8 cellular contexts compared by ENCODE assay signal in the genomic region with DNA sequence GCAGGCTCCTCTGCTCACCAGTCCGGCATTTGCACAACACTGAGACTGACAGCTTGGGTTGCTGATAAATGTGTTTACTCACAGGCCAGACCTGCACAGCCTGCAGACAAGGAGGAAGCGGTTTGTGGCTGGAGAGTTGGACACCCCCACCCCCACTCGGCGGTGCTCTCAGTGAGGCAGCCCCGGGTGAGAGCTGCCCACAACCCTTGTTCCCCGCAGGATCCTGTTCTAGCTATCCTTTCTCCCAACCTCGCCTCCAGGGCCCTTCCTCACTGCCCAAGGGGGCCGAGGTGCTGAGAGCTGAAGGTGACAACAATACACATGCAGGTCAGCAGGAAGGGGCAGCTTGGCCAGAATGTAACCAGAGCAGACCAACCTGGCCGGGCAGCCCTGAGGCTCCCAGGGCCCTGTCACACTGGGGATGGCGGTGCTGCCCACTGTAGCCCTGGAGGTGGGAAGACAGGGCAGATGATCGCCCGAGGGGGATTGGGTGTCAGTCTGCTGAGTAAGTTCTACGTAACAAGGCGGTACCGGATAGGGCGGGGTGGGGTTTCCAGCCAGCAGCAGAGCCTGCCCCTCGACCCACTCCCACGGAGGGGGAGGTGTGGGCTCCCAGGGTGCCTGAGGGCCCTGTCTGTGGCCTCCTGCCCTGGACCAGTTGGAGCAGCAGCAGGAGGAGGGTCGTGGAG. TPM values are rescaled to one million over a fixed set of nuclear protein-coding genes. Genes with fewer than 3 reads are reported as not detected.
DNase-seq lines count a peak whose midpoint lies in the region; ATAC-seq, FAIRE-seq and TF ChIP-seq lines count a peak whose summit lies in the region.

No MANE protein-coding gene starts in this region.

- peak; percentile 73 for DNase-seq in GM12892 (ENCODE audit: insufficient read length)
- peak; percentile 83 for DNase-seq in H4 (ENCODE audit: low spot score)
- DNase-seq in NB4 (ENCODE audit: low read depth), result peak; percentile 98
- peak; percentile 83 for DNase-seq in hepatocyte (ENCODE audit: low spot score)
- DNase-seq in NCI-H2227 treated with DMSO at 0.1 percent for 48 hours (lab: John Stamatoyannopoulos, UW), result no peak
- no peak for DNase-seq in NCI-H2227 (lab: John Stamatoyannopoulos, UW; ENCODE audit: unreplicated experiment)

- H3K27ac Mint-ChIP-seq in activated T-helper 17 cell treated with anti-CD3 and anti-CD28 coated beads, Interleukin-2, amount 50 U/mL, for 72 hours, result peak overlapping the region; percentile 81
- H3K27ac Mint-ChIP-seq in stimulated activated memory B cell treated with anti-CD40 and anti-IgM and Interleukin-4, amounts not matched to agents 10 μg/mL and 1 μg/mL and 100 μg/mL, for 72 hours, result peak overlapping the region; percentile 80

- no peaks in the 10 kb centered on the region for H3K27me3 Mint-ChIP-seq in activated T-helper 17 cell treated with anti-CD3 and anti-CD28 coated beads, Interleukin-2, amount 50 U/mL, for 72 hours
- H3K27me3 Mint-ChIP-seq in stimulated activated memory B cell treated with anti-CD40 and anti-IgM and Interleukin-4, amounts not matched to agents 10 μg/mL and 1 μg/mL and 100 μg/mL, for 72 hours, result no peaks in the 10 kb centered on the region

- peaks cover 9% of the 10 kb centered on the region for H3K4me1 Mint-ChIP-seq in activated T-helper 17 cell treated with anti-CD3 and anti-CD28 coated beads, Interleukin-2, amount 50 U/mL, for 72 hours
- H3K4me1 Mint-ChIP-seq in stimulated activated memory B cell treated with anti-CD40 and anti-IgM and Interleukin-4, amounts not matched to agents 10 μg/mL and 1 μg/mL and 100 μg/mL, for 72 hours, result peaks cover 55% of the 10 kb centered on the region

- no peaks in the 10 kb centered on the region for H4K20me1 ChIP-seq in hepatocyte (ENCODE audit: insufficient read depth, poor library complexity, severe bottlenecking)

- TF ChIP-seq POLR2A in GM12892 (IDR thresholded peaks at IDR 0.05; ENCODE audit: low read depth, low read length), result no peak
- peak; percentile 47 for TF ChIP-seq POLR2A in NB4 (IDR thresholded peaks at IDR 0.05; ENCODE audit: extremely low read depth, insufficient read length)

- no peaks in the 10 kb centered on the region for H3K9me2 ChIP-seq in hepatocyte (replicated peaks; ENCODE audit: insufficient read depth)

- no peak overlapping the region for H2AFZ ChIP-seq in hepatocyte

- H3K4me3 Mint-ChIP-seq in activated T-helper 17 cell treated with anti-CD3 and anti-CD28 coated beads, Interleukin-2, amount 50 U/mL, for 72 hours, result peak overlapping the region; percentile 75
- peak overlapping the region; percentile 77 for H3K4me3 Mint-ChIP-seq in stimulated activated memory B cell treated with anti-CD40 and anti-IgM and Interleukin-4, amounts not matched to agents 10 μg/mL and 1 μg/mL and 100 μg/mL, for 72 hours

- peak overlapping the region; percentile 37 for H3K4me3 ChIP-seq in NB4 (ENCODE audit: low read depth, low read length)
- no peak overlapping the region for H3K4me3 ChIP-seq in hepatocyte

- H3K9me3 ChIP-seq in hepatocyte (ENCODE audit: low read depth), result no peaks in the 10 kb centered on the region

- 52% methylated on average over 19 of the region's 19 CpGs for WGBS in hepatocyte (ENCODE audit: low lambda C conversion rate, missing lambda C conversion rate)

- no peak for TF ChIP-seq CTCF in NB4 (IDR thresholded peaks at IDR 0.05; ENCODE audit: low read depth, low read length)
- no peak for TF ChIP-seq CTCF in hepatocyte (IDR thresholded peaks at IDR 0.05; ENCODE audit: poor library complexity)

- H3K79me2 ChIP-seq in hepatocyte, result no peaks in the 10 kb centered on the region

- peak; percentile 90 for FAIRE-seq in GM12892 (lab: Jason Lieb, UNC)

- H3K27me3 ChIP-seq in hepatocyte, result peaks cover 13% of the 10 kb centered on the region

- H3K27ac ChIP-seq in hepatocyte, result peak overlapping the region; percentile 85

- H3K36me3 ChIP-seq in hepatocyte (replicated peaks; ENCODE audit: insufficient read depth, low read depth), result no peaks in the 10 kb centered on the region

- H3K36me3 Mint-ChIP-seq in activated T-helper 17 cell treated with anti-CD3 and anti-CD28 coated beads, Interleukin-2, amount 50 U/mL, for 72 hours (ENCODE audit: low read depth), result peaks cover 32% of the 10 kb centered on the region
- H3K36me3 Mint-ChIP-seq in stimulated activated memory B cell treated with anti-CD40 and anti-IgM and Interleukin-4, amounts not matched to agents 10 μg/mL and 1 μg/mL and 100 μg/mL, for 72 hours, result peaks cover 25% of the 10 kb centered on the region

- H3K4me1 ChIP-seq in hepatocyte (ENCODE audit: insufficient read depth), result peaks cover 42% of the 10 kb centered on the region

- peak overlapping the region; percentile 61 for H3K4me2 ChIP-seq in hepatocyte

- H3K9me3 Mint-ChIP-seq in activated T-helper 17 cell treated with anti-CD3 and anti-CD28 coated beads, Interleukin-2, amount 50 U/mL, for 72 hours, result no peaks in the 10 kb centered on the region
- H3K9me3 Mint-ChIP-seq in stimulated activated memory B cell treated with anti-CD40 and anti-IgM and Interleukin-4, amounts not matched to agents 10 μg/mL and 1 μg/mL and 100 μg/mL, for 72 hours, result no peaks in the 10 kb centered on the region

- peak; percentile 60 for ATAC-seq in activated T-helper 17 cell treated with anti-CD3 and anti-CD28 coated beads, Interleukin-2, amount 50 U/mL, for 72 hours (replicated peaks)
- ATAC-seq in stimulated activated memory B cell treated with anti-CD40 and anti-IgM and Interleukin-4, amounts not matched to agents 10 μg/mL and 1 μg/mL and 100 μg/mL, for 72 hours, result peak; percentile 63

RNA-seq across cellular contexts. Expression of gene ADAM8, which starts 2.1 kb away (rescaled TPM):
- 20.8 TPM for polyA plus RNA-seq in GM12892 (2012; ENCODE audit: missing spikeins)
- total RNA-seq in H4 (2014; rRNA removed; shearing (Covaris generic)), result 0.50 and 2.8 TPM in 2 replicates
- 100 to 1,000 TPM in 1 of 2 donors, 10 to 100 TPM in 1; 83.7 to 336 TPM for total RNA-seq in activated T-helper 17 cell treated with anti-CD3 and anti-CD28 coated beads, Interleukin-2, amount 50 U/mL, for 72 hours
- total RNA-seq in hepatocyte, result 1.9 and 5.1 TPM in 2 replicates
- polyA plus RNA-seq in hepatocyte, result 3.0 and 5.4 TPM in 2 replicates

RNA-seq across cellular contexts. Expression of gene TUBGCP2, which starts 30.0 kb away (rescaled TPM):
- polyA plus RNA-seq in GM12892 (2012; ENCODE audit: missing spikeins), result 23.8 TPM
- total RNA-seq in H4 (2014; rRNA removed; shearing (Covaris generic)), result 49.1 and 54.5 TPM in 2 replicates
- 10 to 100 TPM; 47.8 to 55.8 TPM for total RNA-seq in activated T-helper 17 cell treated with anti-CD3 and anti-CD28 coated beads, Interleukin-2, amount 50 U/mL, for 72 hours
- 39.9 and 44.8 TPM in 2 replicates for total RNA-seq in hepatocyte
- 51.5 and 54.7 TPM in 2 replicates for polyA plus RNA-seq in hepatocyte

RNA-seq across cellular contexts. Expression of gene ZNF511, which starts 30.0 kb away (rescaled TPM):
- 28.3 TPM for polyA plus RNA-seq in GM12892 (2012; ENCODE audit: missing spikeins)
- total RNA-seq in H4 (2014; rRNA removed; shearing (Covaris generic)), result 53.2 and 66.3 TPM in 2 replicates
- 10 to 100 TPM; 52.8 to 74.2 TPM for total RNA-seq in activated T-helper 17 cell treated with anti-CD3 and anti-CD28 coated beads, Interleukin-2, amount 50 U/mL, for 72 hours
- total RNA-seq in hepatocyte, result 26.1 and 36.9 TPM in 2 replicates
- polyA plus RNA-seq in hepatocyte, result 48.5 and 56.9 TPM in 2 replicates

RNA-seq across cellular contexts. Expression of gene VENTX, which starts 41.1 kb away (rescaled TPM):
- not detected for polyA plus RNA-seq in GM12892 (2012; ENCODE audit: missing spikeins)
- total RNA-seq in H4 (2014; rRNA removed; shearing (Covaris generic)), result not detected in 2 replicates
- under 1 TPM in 1 of 2 donors, not detected in 1; 0.21 TPM for total RNA-seq in activated T-helper 17 cell treated with anti-CD3 and anti-CD28 coated beads, Interleukin-2, amount 50 U/mL, for 72 hours
- not detected in 2 replicates for total RNA-seq in hepatocyte
- polyA plus RNA-seq in hepatocyte, result not detected in 2 replicates

RNA-seq across cellular contexts. Expression of gene UTF1, which starts 48.7 kb away (rescaled TPM):
- not detected for polyA plus RNA-seq in GM12892 (2012; ENCODE audit: missing spikeins)
- total RNA-seq in H4 (2014; rRNA removed; shearing (Covaris generic)), result not detected in 2 replicates
- not detected for total RNA-seq in activated T-helper 17 cell treated with anti-CD3 and anti-CD28 coated beads, Interleukin-2, amount 50 U/mL, for 72 hours
- total RNA-seq in hepatocyte, result not detected in 2 replicates
- not detected in 2 replicates for polyA plus RNA-seq in hepatocyte

Comparison
In these comparisons a context has a peak if more than half of its experiments do, and no peak if none do; other contexts are left out.
1. DNase-seq: peak in GM12892 (single experiment), H4 (single experiment), NB4 (single experiment) and hepatocyte (single experiment); none in NCI-H2227 treated with DMSO at 0.1 percent for 48 hours (single experiment) and NCI-H2227 (single experiment).
2. RNA of gene ADAM8, which starts 2.1 kb away (total RNA-seq): 83.7 to 336 TPM in activated T-helper 17 cell treated with anti-CD3 and anti-CD28 coated beads, Interleukin-2, amount 50 U/mL, for 72 hours; 1.9 to 5.1 TPM in hepatocyte and 0.50 to 2.8 TPM in H4; every median in the first group is over 10 times any median in the second.